ENCODE assay signal across 18 cellular contexts in genomic region chr20:41424025-41424424, GRCh38. TPM values are rescaled to one million over a fixed set of nuclear protein-coding genes. Genes with fewer than 3 reads are reported as not detected.
"Had no signal": no experiment of that assay in that cellular context is flagged by ENCODE, and none has a peak within 500 bp of the region (broad histone marks: within the 10 kb centered on the region; RNA-seq: fewer than 3 reads in every experiment).

No MANE protein-coding gene starts in this region.

- H3K27ac Mint-ChIP-seq: T-helper 17 cell had no signal

- H3K4me3 ChIP-seq: coronary artery, gastrocnemius medialis, mucosa of descending colon, ovary, psoas muscle had no signal

- H3K27me3 ChIP-seq: brain microvascular endothelial cell, gastrocnemius medialis, ovary had no signal

- ATAC-seq: gastrocnemius medialis; left ventricle myocardium superior; mucosa of descending colon; naive thymus-derived CD8-positive, alpha-beta T cell; psoas muscle; right cardiac atrium; T-helper 17 cell had no signal

- H3K27ac ChIP-seq: brain microvascular endothelial cell, coronary artery, gastrocnemius medialis, ovary, psoas muscle had no signal

- H3K9me3 ChIP-seq: gastrocnemius medialis, mucosa of descending colon, ovary, psoas muscle had no signal

- H3K4me3 Mint-ChIP-seq: naive thymus-derived CD8-positive, alpha-beta T cell; T-helper 17 cell had no signal

- DNase-seq: activated CD8-positive, alpha-beta memory T cell treated with anti-CD3 and anti-CD28 coated beads for 24 hours; activated CD8-positive, alpha-beta memory T cell treated with anti-CD3 and anti-CD28 coated beads, Interleukin-2, amount 50 U/mL, for 48 hours; anterior cingulate cortex; brain microvascular endothelial cell; central memory CD4-positive, alpha-beta T cell; gastrocnemius medialis; head of caudate nucleus; left ventricle myocardium superior; mucosa of descending colon; naive thymus-derived CD8-positive, alpha-beta T cell; ovary; psoas muscle; right cardiac atrium; small intestine; stimulated activated CD4-positive, alpha-beta T cell treated with anti-CD3 and anti-CD28 coated beads, Interleukin-15, amount 100 ng/mL, for 24 hours; stimulated activated CD4-positive, alpha-beta T cell treated with anti-CD3 and anti-CD28 coated beads, Interleukin-2, amount 100 ng/mL, for 48 hours; T-helper 17 cell had no signal

- H3K36me3 ChIP-seq: ovary had no signal

- H3K4me1 ChIP-seq: gastrocnemius medialis, psoas muscle had no signal

- H3K27me3 Mint-ChIP-seq: naive thymus-derived CD8-positive, alpha-beta T cell; T-helper 17 cell had no signal

RNA-seq across cellular contexts. Expression of gene EMILIN3, which starts 57.4 kb away (rescaled TPM):
- total RNA-seq: naive thymus-derived CD8-positive, alpha-beta T cell; T-helper 17 cell had no signal
